Comparison of ENCODE assay signal across 17 cellular contexts in genomic region chr9:99226054-99226453, GRCh38. TPM values are rescaled to one million over a fixed set of nuclear protein-coding genes. Genes with fewer than 3 reads are reported as not detected.
A peak's percentile ranks its signal among the peaks of the same experiment; 100 is the strongest.
DNase-seq lines count a peak whose midpoint lies in the region; ATAC-seq and TF ChIP-seq lines count a peak whose summit lies in the region.
"Had no signal": no experiment of that assay in that cellular context is flagged by ENCODE, and none has a peak within 500 bp of the region (broad histone marks: within the 10 kb centered on the region; RNA-seq: fewer than 3 reads in every experiment).

No MANE protein-coding gene starts in this region.

- peaks cover 47 to 56% of the 10 kb centered on the region in 2 donors for H3K4me1 Mint-ChIP-seq in natural killer cell
- peaks cover 39 to 44% of the 10 kb centered on the region in 2 donors for H3K4me1 Mint-ChIP-seq in natural killer cell treated with Interleukin-12 subunit alpha and Interleukin-12 subunit beta and Interleukin-15 and Interleukin-18, amount 100 ng/mL, for 72 hours (ENCODE audit: low read depth in 2 of 2)

- intact Hi-C loops in natural killer cell (cut with micrococcal nuclease): no loop called here

- no peaks in the 10 kb centered on the region for H3K27me3 Mint-ChIP-seq in natural killer cell (ENCODE audit: low read depth in 2 of 2)
- no peaks in the 10 kb centered on the region for H3K27me3 Mint-ChIP-seq in natural killer cell treated with Interleukin-12 subunit alpha and Interleukin-12 subunit beta and Interleukin-15 and Interleukin-18, amount 100 ng/mL, for 72 hours
- H3K27me3 Mint-ChIP-seq: IgD-negative memory B cell had no signal

- ATAC-seq in natural killer cell (no peak), HG02763 (IDR thresholded peaks at IDR 0.05; ENCODE audit: unreplicated experiment) (no peak)
- ATAC-seq in natural killer cell treated with Interleukin-12 subunit alpha and Interleukin-12 subunit beta and Interleukin-15 and Interleukin-18, amount 100 ng/mL, for 72 hours: no peak
- ATAC-seq: PC-3 had no signal

- H3K9me3 Mint-ChIP-seq in natural killer cell: no peaks in the 10 kb centered on the region
- no peaks in the 10 kb centered on the region for H3K9me3 Mint-ChIP-seq in natural killer cell treated with Interleukin-12 subunit alpha and Interleukin-12 subunit beta and Interleukin-15 and Interleukin-18, amount 100 ng/mL, for 72 hours
- H3K9me3 Mint-ChIP-seq: CD4-positive, CD25-positive, alpha-beta regulatory T cell; IgD-negative memory B cell had no signal

- H3K4me3 Mint-ChIP-seq in natural killer cell: no peak overlapping the region
- H3K4me3 Mint-ChIP-seq in natural killer cell treated with Interleukin-12 subunit alpha and Interleukin-12 subunit beta and Interleukin-15 and Interleukin-18, amount 100 ng/mL, for 72 hours: no peak overlapping the region
- H3K4me3 Mint-ChIP-seq: CD4-positive, CD25-positive, alpha-beta regulatory T cell had no signal

- no peak for DNase-seq in natural killer cell
- no peak for DNase-seq in natural killer cell treated with Interleukin-12 subunit alpha and Interleukin-12 subunit beta and Interleukin-15 and Interleukin-18, amount 100 ng/mL, for 72 hours (ENCODE audit: low spot score)
- DNase-seq in dermis microvascular lymphatic vessel endothelial cell (ENCODE audit: low read depth in 2 of 2): peak; percentile 68 to 77
- DNase-seq in pulmonary artery endothelial cell (ENCODE audit: low read depth, low spot score): peak; percentile 37
- DNase-seq in activated gamma-delta T cell treated with Interleukin-2 at 50 U/mL for 16 hours: no peak
- DNase-seq in OCI-M1 (lab: John Stamatoyannopoulos, UW): no peak
- DNase-seq: AML-193; CD4-positive, CD25-positive, alpha-beta regulatory T cell; DMS79; GM23248; MV-4-11; NCI-H1436; NCI-H2081; NCI-H510A treated with DMSO at 0.1 percent for 48 hours; PC-3 had no signal

- H3K36me3 Mint-ChIP-seq in natural killer cell: peaks cover 7% of the 10 kb centered on the region
- peaks cover 48% of the 10 kb centered on the region for H3K36me3 Mint-ChIP-seq in natural killer cell treated with Interleukin-12 subunit alpha and Interleukin-12 subunit beta and Interleukin-15 and Interleukin-18, amount 100 ng/mL, for 72 hours

- TF ChIP-seq CTCF in natural killer cell (IDR thresholded peaks at IDR 0.05): no peak

- H3K27ac Mint-ChIP-seq in natural killer cell: peak overlapping the region; percentile 35 to 36
- peak overlapping the region in 1 of 2 donors; percentile 22 for H3K27ac Mint-ChIP-seq in natural killer cell treated with Interleukin-12 subunit alpha and Interleukin-12 subunit beta and Interleukin-15 and Interleukin-18, amount 100 ng/mL, for 72 hours

RNA-seq across cellular contexts. Expression of gene SEC61B, which starts 4.0 kb away (rescaled TPM):
- 10 to 100 TPM; 78.9 to 95.1 (median 93.8) TPM for total RNA-seq in natural killer cell
- total RNA-seq in natural killer cell treated with Interleukin-12 subunit alpha and Interleukin-12 subunit beta and Interleukin-15 and Interleukin-18, amount 100 ng/mL, for 72 hours: 100 to 1,000 TPM; 176 to 255 TPM
- 87.7 and 96.0 TPM in 2 replicates for total RNA-seq in dermis microvascular lymphatic vessel endothelial cell
- total RNA-seq in pulmonary artery endothelial cell: 97.3 and 123 TPM in 2 replicates

RNA-seq across cellular contexts. Expression of gene ALG2, which starts 4.3 kb away (rescaled TPM):
- total RNA-seq in natural killer cell: 10 to 100 TPM; 17.3 to 23.2 (median 20.7) TPM
- total RNA-seq in natural killer cell treated with Interleukin-12 subunit alpha and Interleukin-12 subunit beta and Interleukin-15 and Interleukin-18, amount 100 ng/mL, for 72 hours: 10 to 100 TPM; 56.9 to 62.2 TPM
- 32.6 and 47.5 TPM in 2 replicates for total RNA-seq in dermis microvascular lymphatic vessel endothelial cell
- 43.9 and 49.2 TPM in 2 replicates for total RNA-seq in pulmonary artery endothelial cell

Comparison
In these comparisons a context has a peak if more than half of its experiments do, and no peak if none do; other contexts are left out.
1. DNase-seq: peak in dermis microvascular lymphatic vessel endothelial cell (2 of 2) and pulmonary artery endothelial cell (single experiment); none in natural killer cell (single experiment), natural killer cell treated with Interleukin-12 subunit alpha and Interleukin-12 subunit beta and Interleukin-15 and Interleukin-18, amount 100 ng/mL, for 72 hours (single experiment), activated gamma-delta T cell treated with Interleukin-2 at 50 U/mL for 16 hours (single experiment) and OCI-M1 (single experiment).